Comparison of ENCODE assay signal across 38 cellular contexts in genomic region chr4:151885123-151885522, GRCh38.
"Had no signal": no experiment of that assay in that cellular context is flagged by ENCODE, and none has a peak within 500 bp of the region (broad histone marks: within the 10 kb centered on the region; RNA-seq: fewer than 3 reads in every experiment).

No MANE protein-coding gene starts in this region.

- H3K4me1 ChIP-seq: ascending aorta had no signal

- H3K36me3 Mint-ChIP-seq: activated CD8-positive, alpha-beta memory T cell treated with anti-CD3 and anti-CD28 coated beads, Interleukin-2, amount 10 ng/mL, durations not matched to agents 7 days and 5 days; activated naive CD4-positive, alpha-beta T cell treated with anti-CD3 and anti-CD28 coated beads, Interleukin-2, amount 10 ng/mL, durations not matched to agents 7 days and 5 days; activated naive CD8-positive, alpha-beta T cell treated with anti-CD3 and anti-CD28 coated beads, Interleukin-2, amount 10 ng/mL, durations not matched to agents 7 days and 5 days; brain had no signal

- H3K27me3 ChIP-seq: ascending aorta had no signal

- H3K9me3 ChIP-seq: ascending aorta had no signal

- FAIRE-seq: colon, TTC549 had no signal

- ATAC-seq: activated CD4-positive, alpha-beta T cell treated with anti-CD3 and anti-CD28 coated beads for 36 hours; activated CD4-positive, CD25-positive, alpha-beta regulatory T cell treated with anti-CD3 and anti-CD28 coated beads, Interleukin-2, amount 50 U/mL, for 24 hours; activated CD8-positive, alpha-beta memory T cell treated with anti-CD3 and anti-CD28 coated beads, Interleukin-2, amount 10 ng/mL, durations not matched to agents 7 days and 5 days; activated CD8-positive, alpha-beta T cell treated with anti-CD3 and anti-CD28 coated beads, Interleukin-2, amount 10 ng/mL, durations not matched to agents 7 days and 5 days; activated naive CD8-positive, alpha-beta T cell treated with anti-CD3 and anti-CD28 coated beads, Interleukin-2, amount 50 U/mL, for 24 hours; activated T-cell treated with anti-CD3 and anti-CD28 coated beads, Interleukin-2, amount 50 U/mL, for 4 hours; activated T-cell treated with anti-CD3 and anti-CD28 coated beads, Interleukin-2, amount 50 U/mL, for 72 hours; activated T-helper 17 cell treated with anti-CD3 and anti-CD28 coated beads, Interleukin-2, amount 50 U/mL, for 72 hours had no signal

- H3K9me3 Mint-ChIP-seq: activated CD4-positive, alpha-beta memory T cell treated with anti-CD3 and anti-CD28 coated beads, Interleukin-2, amount 10 ng/mL, durations not matched to agents 7 days and 5 days; activated CD4-positive, alpha-beta T cell treated with anti-CD3 and anti-CD28 coated beads, Interleukin-2, amount 10 ng/mL, durations not matched to agents 7 days and 5 days; activated naive CD4-positive, alpha-beta T cell treated with anti-CD3 and anti-CD28 coated beads, Interleukin-2, amount 50 U/mL, for 24 hours; activated naive CD8-positive, alpha-beta T cell treated with anti-CD3 and anti-CD28 coated beads, Interleukin-2, amount 50 U/mL, for 24 hours; activated T-cell treated with anti-CD3 and anti-CD28 coated beads, Interleukin-2, amount 50 U/mL, for 4 hours; activated T-helper 17 cell treated with anti-CD3 and anti-CD28 coated beads, Interleukin-2, amount 50 U/mL, for 72 hours; T-helper 1 cell treated with Interleukin-12 subunit alpha and Interleukin-12 subunit beta and Interleukin-4 antibody, amounts not matched to agents 30 μg/mL and 1 μg/mL, for 36 hours; T-helper 2 cell treated with Interferon-gamma antibody and Interleukin-4, amounts not matched to agents 5 μg/mL and 100 μg/mL, for 36 hours had no signal

- H3K36me3 ChIP-seq: ascending aorta had no signal

- DNase-seq: activated CD4-positive, alpha-beta memory T cell treated with anti-CD3 and anti-CD28 coated beads, Interleukin-2, amount 10 ng/mL, durations not matched to agents 7 days and 5 days; activated CD4-positive, alpha-beta T cell treated with anti-CD3 and anti-CD28 coated beads for 1 hour; activated CD4-positive, alpha-beta T cell treated with anti-CD3 and anti-CD28 coated beads for 36 hours; activated CD4-positive, alpha-beta T cell treated with anti-CD3 and anti-CD28 coated beads for 48 hours; activated CD4-positive, alpha-beta T cell treated with anti-CD3 and anti-CD28 coated beads, Interleukin-2, amount 10 ng/mL, durations not matched to agents 7 days and 5 days; activated CD4-positive, alpha-beta T cell treated with anti-CD3 and anti-CD28 coated beads, Interleukin-2, amount 50 U/mL, for 48 hours; activated CD4-positive, CD25-positive, alpha-beta regulatory T cell; activated CD8-positive, alpha-beta memory T cell treated with anti-CD3 and anti-CD28 coated beads for 24 hours; activated CD8-positive, alpha-beta memory T cell treated with anti-CD3 and anti-CD28 coated beads, Interleukin-2, amount 10 ng/mL, durations not matched to agents 7 days and 5 days; activated CD8-positive, alpha-beta T cell treated with anti-CD3 and anti-CD28 coated beads, Interleukin-2, amount 10 ng/mL, durations not matched to agents 7 days and 5 days; activated effector memory CD4-positive, alpha-beta T cell treated with Interleukin-2 at 50 U/mL for 16 hours; activated gamma-delta T cell; activated naive CD4-positive, alpha-beta T cell treated with anti-CD3 and anti-CD28 coated beads, Interleukin-2, amount 10 ng/mL, durations not matched to agents 7 days and 5 days; activated naive CD4-positive, alpha-beta T cell treated with Interleukin-2 at 50 U/mL for 16 hours; activated naive CD8-positive, alpha-beta T cell treated with anti-CD3 and anti-CD28 coated beads, Interleukin-2, amount 10 ng/mL, durations not matched to agents 7 days and 5 days; activated naive CD8-positive, alpha-beta T cell treated with anti-CD3 and anti-CD28 coated beads, Interleukin-2, amount 50 U/mL, for 24 hours; activated T-cell treated with anti-CD3 and anti-CD28 coated beads for 4 hours; activated T-cell treated with anti-CD3 and anti-CD28 coated beads, Interleukin-2, amount 50 U/mL, for 1 hour; activated T-cell treated with anti-CD3 and anti-CD28 coated beads, Interleukin-2, amount 50 U/mL, for 4 hours; activated T-cell treated with anti-CD3 and anti-CD28 coated beads, Interleukin-2, amount 50 U/mL, for 72 hours; amygdala; anterior cingulate cortex; central memory CD4-positive, alpha-beta T cell; T-helper 1 cell; T-helper 2 cell; T-helper 9 cell had no signal

- H3K4me3 ChIP-seq: ascending aorta had no signal

- H3K4me3 Mint-ChIP-seq: activated CD4-positive, alpha-beta memory T cell treated with anti-CD3 and anti-CD28 coated beads, Interleukin-2, amount 10 ng/mL, durations not matched to agents 7 days and 5 days; activated CD4-positive, alpha-beta T cell treated with anti-CD3 and anti-CD28 coated beads for 36 hours; activated CD4-positive, alpha-beta T cell treated with anti-CD3 and anti-CD28 coated beads, Interleukin-2, amount 10 ng/mL, durations not matched to agents 7 days and 5 days; activated CD8-positive, alpha-beta memory T cell treated with anti-CD3 and anti-CD28 coated beads, Interleukin-2, amount 10 ng/mL, durations not matched to agents 7 days and 5 days; activated CD8-positive, alpha-beta T cell treated with anti-CD3 and anti-CD28 coated beads, Interleukin-2, amount 10 ng/mL, durations not matched to agents 7 days and 5 days; activated naive CD4-positive, alpha-beta T cell treated with anti-CD3 and anti-CD28 coated beads, Interleukin-2, amount 10 ng/mL, durations not matched to agents 7 days and 5 days; activated naive CD4-positive, alpha-beta T cell treated with anti-CD3 and anti-CD28 coated beads, Interleukin-2, amount 50 U/mL, for 24 hours; activated naive CD8-positive, alpha-beta T cell; activated naive CD8-positive, alpha-beta T cell treated with anti-CD3 and anti-CD28 coated beads, Interleukin-2, amount 10 ng/mL, durations not matched to agents 7 days and 5 days; activated naive CD8-positive, alpha-beta T cell treated with anti-CD3 and anti-CD28 coated beads, Interleukin-2, amount 50 U/mL, for 24 hours; activated T-cell treated with anti-CD3 and anti-CD28 coated beads, Interleukin-2, amount 50 U/mL, for 4 hours; activated T-cell treated with anti-CD3 and anti-CD28 coated beads, Interleukin-2, amount 50 U/mL, for 72 hours; activated T-helper 1 cell treated with anti-CD3 and anti-CD28 coated beads, Interleukin-12 subunit alpha, Interleukin-12 subunit beta, Interleukin-2, Interleukin-4 antibody, amounts not matched to agents 30 ng/mL and 10 ng/mL and 1 ng/mL, durations not matched to agents 14 hours and 24 hours and 36 hours; activated T-helper 17 cell treated with anti-CD3 and anti-CD28 coated beads, Interleukin-2, amount 50 U/mL, for 72 hours; brain; T-helper 1 cell treated with Interleukin-12 subunit alpha and Interleukin-12 subunit beta and Interleukin-4 antibody, amounts not matched to agents 30 μg/mL and 1 μg/mL, for 36 hours; T-helper 2 cell treated with Interferon-gamma antibody and Interleukin-4, amounts not matched to agents 5 μg/mL and 100 μg/mL, for 36 hours had no signal

- H3K27ac ChIP-seq: ascending aorta, VCaP had no signal

- H3K27me3 Mint-ChIP-seq: activated CD4-positive, alpha-beta T cell treated with anti-CD3 and anti-CD28 coated beads for 36 hours; activated CD4-positive, alpha-beta T cell treated with anti-CD3 and anti-CD28 coated beads, Interleukin-2, amount 10 ng/mL, durations not matched to agents 7 days and 5 days; activated CD8-positive, alpha-beta memory T cell treated with anti-CD3 and anti-CD28 coated beads, Interleukin-2, amount 10 ng/mL, durations not matched to agents 7 days and 5 days; activated naive CD4-positive, alpha-beta T cell treated with anti-CD3 and anti-CD28 coated beads, Interleukin-2, amount 10 ng/mL, durations not matched to agents 7 days and 5 days; activated naive CD4-positive, alpha-beta T cell treated with anti-CD3 and anti-CD28 coated beads, Interleukin-2, amount 50 U/mL, for 24 hours; activated naive CD8-positive, alpha-beta T cell; activated naive CD8-positive, alpha-beta T cell treated with anti-CD3 and anti-CD28 coated beads, Interleukin-2, amount 10 ng/mL, durations not matched to agents 7 days and 5 days; activated naive CD8-positive, alpha-beta T cell treated with anti-CD3 and anti-CD28 coated beads, Interleukin-2, amount 50 U/mL, for 24 hours; activated T-helper 17 cell treated with anti-CD3 and anti-CD28 coated beads, Interleukin-2, amount 50 U/mL, for 72 hours had no signal

- H3K27ac Mint-ChIP-seq: activated CD4-positive, alpha-beta memory T cell treated with anti-CD3 and anti-CD28 coated beads, Interleukin-2, amount 10 ng/mL, durations not matched to agents 7 days and 5 days; activated CD4-positive, alpha-beta T cell treated with anti-CD3 and anti-CD28 coated beads for 36 hours; activated CD4-positive, alpha-beta T cell treated with anti-CD3 and anti-CD28 coated beads, Interleukin-2, amount 10 ng/mL, durations not matched to agents 7 days and 5 days; activated CD8-positive, alpha-beta memory T cell treated with anti-CD3 and anti-CD28 coated beads, Interleukin-2, amount 10 ng/mL, durations not matched to agents 7 days and 5 days; activated CD8-positive, alpha-beta T cell treated with anti-CD3 and anti-CD28 coated beads, Interleukin-2, amount 10 ng/mL, durations not matched to agents 7 days and 5 days; activated naive CD4-positive, alpha-beta T cell treated with anti-CD3 and anti-CD28 coated beads, Interleukin-2, amount 10 ng/mL, durations not matched to agents 7 days and 5 days; activated naive CD4-positive, alpha-beta T cell treated with anti-CD3 and anti-CD28 coated beads, Interleukin-2, amount 50 U/mL, for 24 hours; activated naive CD8-positive, alpha-beta T cell; activated naive CD8-positive, alpha-beta T cell treated with anti-CD3 and anti-CD28 coated beads, Interleukin-2, amount 10 ng/mL, durations not matched to agents 7 days and 5 days; activated naive CD8-positive, alpha-beta T cell treated with anti-CD3 and anti-CD28 coated beads, Interleukin-2, amount 50 U/mL, for 24 hours; activated T-cell treated with anti-CD3 and anti-CD28 coated beads, Interleukin-2, amount 50 U/mL, for 72 hours; activated T-helper 1 cell treated with anti-CD3 and anti-CD28 coated beads, Interleukin-12 subunit alpha, Interleukin-12 subunit beta, Interleukin-2, Interleukin-4 antibody, amounts not matched to agents 30 ng/mL and 10 ng/mL and 1 ng/mL, durations not matched to agents 14 hours and 24 hours and 36 hours; activated T-helper 17 cell treated with anti-CD3 and anti-CD28 coated beads, Interleukin-2, amount 50 U/mL, for 72 hours; brain; T-helper 1 cell treated with Interleukin-12 subunit alpha and Interleukin-12 subunit beta and Interleukin-4 antibody, amounts not matched to agents 30 μg/mL and 1 μg/mL, for 36 hours; T-helper 2 cell treated with Interferon-gamma antibody and Interleukin-4, amounts not matched to agents 5 μg/mL and 100 μg/mL, for 36 hours had no signal
